8 cellular contexts compared by ENCODE assay signal in genomic region chr5:58849995-58850667, GRCh38.
DNase-seq lines count a peak whose midpoint lies in the region; ATAC-seq and TF ChIP-seq lines count a peak whose summit lies in the region.

No MANE protein-coding gene starts in this region.

- peaks cover 37% of the 10 kb centered on the region for H3K27me3 Mint-ChIP-seq in Calu3 (ENCODE audit: unreplicated experiment)
- H3K27me3 Mint-ChIP-seq in stimulated activated naive B cell treated with anti-CD40 and anti-IgM and Interleukin-4, amounts not matched to agents 10 μg/mL and 1 μg/mL and 100 μg/mL, for 72 hours, result peaks cover 0 to 13% of the 10 kb centered on the region in 2 donors

- TF ChIP-seq CTCF in Calu3 (IDR thresholded peaks at IDR 0.05; ENCODE audit: unreplicated experiment), result peak; percentile 24

- no peaks in the 10 kb centered on the region for H3K36me3 Mint-ChIP-seq in Calu3 (ENCODE audit: insufficient read depth, unreplicated experiment)
- H3K36me3 Mint-ChIP-seq in stimulated activated naive B cell treated with anti-CD40 and anti-IgM and Interleukin-4, amounts not matched to agents 10 μg/mL and 1 μg/mL and 100 μg/mL, for 72 hours, result no peaks in the 10 kb centered on the region

- peak; percentile 65 for DNase-seq in Calu3
- peak; percentile 52 for DNase-seq in NCI-H1694 treated with DMSO at 0.1 percent for 48 hours (lab: John Stamatoyannopoulos, UW)
- peak; percentile 62 for DNase-seq in astrocyte of the hippocampus (ENCODE audit: low read depth, low spot score)
- peak; percentile 30 for DNase-seq in iPS DF 4.7 (ENCODE audit: extremely low read depth, low spot score)
- DNase-seq in stimulated activated naive B cell treated with anti-CD40 and anti-IgM and Interleukin-4, amounts not matched to agents 10 μg/mL and 1 μg/mL and 100 μg/mL, for 72 hours, result no peak
- DNase-seq in UCSD-AML1 (lab: John Stamatoyannopoulos, UW; ENCODE audit: unreplicated experiment), result no peak

- intact Hi-C loops in Calu3 (cut with micrococcal nuclease; ENCODE audit: unreplicated experiment), result loop anchor here (1.0 kb wide), 2 partner anchors 352 to 372 kb away; no protein-coding TSS in a partner anchor

- H3K4me3 Mint-ChIP-seq in Calu3 (ENCODE audit: low read depth, unreplicated experiment), result no peak overlapping the region
- no peak overlapping the region for H3K4me3 Mint-ChIP-seq in stimulated activated naive B cell treated with anti-CD40 and anti-IgM and Interleukin-4, amounts not matched to agents 10 μg/mL and 1 μg/mL and 100 μg/mL, for 72 hours

- H3K27ac Mint-ChIP-seq in Calu3 (ENCODE audit: unreplicated experiment), result no peak overlapping the region
- no peak overlapping the region for H3K27ac Mint-ChIP-seq in stimulated activated naive B cell treated with anti-CD40 and anti-IgM and Interleukin-4, amounts not matched to agents 10 μg/mL and 1 μg/mL and 100 μg/mL, for 72 hours

- H3K9me3 Mint-ChIP-seq in Calu3 (ENCODE audit: low read depth, unreplicated experiment), result no peaks in the 10 kb centered on the region
- no peaks in the 10 kb centered on the region for H3K9me3 Mint-ChIP-seq in stimulated activated naive B cell treated with anti-CD40 and anti-IgM and Interleukin-4, amounts not matched to agents 10 μg/mL and 1 μg/mL and 100 μg/mL, for 72 hours

- BruUV-seq in Calu3 (replicated peaks; lab: Mats Ljungman, UMichigan), result no TSS peak

- ATAC-seq in GM21360 (IDR thresholded peaks at IDR 0.05; ENCODE audit: unreplicated experiment) (peak; percentile 52), GM19023 (IDR thresholded peaks at IDR 0.05; ENCODE audit: unreplicated experiment) (no peak)
- ATAC-seq in stimulated activated naive B cell treated with anti-CD40 and anti-IgM and Interleukin-4, amounts not matched to agents 10 μg/mL and 1 μg/mL and 100 μg/mL, for 72 hours (replicated peaks), result peak; percentile 70 to 75

- H3K4me1 Mint-ChIP-seq in Calu3 (ENCODE audit: low read depth, unreplicated experiment), result no peaks in the 10 kb centered on the region
- H3K4me1 Mint-ChIP-seq in stimulated activated naive B cell treated with anti-CD40 and anti-IgM and Interleukin-4, amounts not matched to agents 10 μg/mL and 1 μg/mL and 100 μg/mL, for 72 hours, result peaks cover 0 to 5% of the 10 kb centered on the region in 2 donors

- CTCF ChIA-PET in Calu3 (lab: Charles Lee), result interaction anchor here (0.8 to 1.2 kb wide), 3 partner anchors 11 to 373 kb away, joined by 3 to 4 read pairs (median 3); no protein-coding TSS in a partner anchor

Comparison
In these comparisons a context has a peak if more than half of its experiments do, and no peak if none do; other contexts are left out.
1. DNase-seq: peak in Calu3 (single experiment), NCI-H1694 treated with DMSO at 0.1 percent for 48 hours (single experiment), astrocyte of the hippocampus (single experiment) and iPS DF 4.7 (single experiment); none in stimulated activated naive B cell treated with anti-CD40 and anti-IgM and Interleukin-4, amounts not matched to agents 10 μg/mL and 1 μg/mL and 100 μg/mL, for 72 hours (single experiment) and UCSD-AML1 (single experiment).